In the genomic region with DNA sequence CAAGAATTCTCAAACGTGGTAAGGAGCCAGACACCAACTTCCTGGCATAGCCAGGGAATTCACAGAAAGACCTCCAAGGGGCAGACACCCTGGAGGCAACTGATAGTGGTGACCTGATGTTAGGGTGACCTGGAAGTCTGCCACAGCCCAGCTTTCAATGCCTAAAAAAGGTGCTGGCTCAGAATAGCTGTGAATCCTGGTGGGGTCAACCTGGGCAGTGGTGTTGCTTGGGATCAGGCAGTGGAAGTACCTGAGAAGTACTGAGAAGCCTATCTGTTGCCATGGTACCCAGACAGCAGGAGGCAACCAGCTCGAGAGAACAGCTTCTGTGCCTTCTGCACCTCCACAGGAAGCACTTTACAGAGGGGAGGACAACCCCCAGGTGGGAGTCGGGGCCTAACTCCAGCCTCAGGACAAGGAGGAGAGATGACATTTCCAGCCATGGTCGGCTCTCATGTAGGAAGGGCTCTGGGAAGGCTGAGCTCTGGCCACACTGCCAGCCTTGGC, we compare ENCODE assay signal across 17 cellular contexts.
"Had no signal": no experiment of that assay in that cellular context is flagged by ENCODE, and none has a peak within 500 bp of the region (broad histone marks: within the 10 kb centered on the region; RNA-seq: fewer than 3 reads in every experiment).

No MANE protein-coding gene starts in this region.

- H3K27ac ChIP-seq: hepatocyte, neutrophil, sigmoid colon, skin epidermis, stomach, thoracic aorta, transverse colon had no signal

- H3K79me2 ChIP-seq: hepatocyte had no signal

- H3K4me3 ChIP-seq: hepatocyte, mucosa of descending colon, sigmoid colon, skin epidermis, stomach, thoracic aorta, transverse colon had no signal

- H3K4me2 ChIP-seq: hepatocyte had no signal

- H3K36me3 ChIP-seq: neutrophil, sigmoid colon, stomach, thoracic aorta, transverse colon had no signal

- H2AFZ ChIP-seq: hepatocyte had no signal

- ATAC-seq: mucosa of descending colon; naive thymus-derived CD8-positive, alpha-beta T cell had no signal

- H3K27me3 ChIP-seq: sigmoid colon, transverse colon had no signal

- H3K4me1 ChIP-seq: sigmoid colon, stomach, transverse colon had no signal

- H3K9me3 ChIP-seq: mucosa of descending colon, neutrophil, sigmoid colon, stomach, thoracic aorta, transverse colon had no signal

- DNase-seq: foreskin melanocyte; kidney glomerular epithelial cell; mucosa of descending colon; naive thymus-derived CD8-positive, alpha-beta T cell; sigmoid colon; stimulated activated CD4-positive, alpha-beta T cell treated with anti-CD3 and anti-CD28 coated beads, Interleukin-2, amount 100 ng/mL, for 24 hours; stimulated activated CD4-positive, alpha-beta T cell treated with anti-CD3 and anti-CD28 coated beads, Interleukin-4, amount 100 ng/mL, for 4 hours; stimulated activated naive CD4-positive, alpha-beta T cell; stomach; substantia nigra; transverse colon had no signal

- FAIRE-seq: colon, islet of Langerhans had no signal
